In the genomic region with DNA sequence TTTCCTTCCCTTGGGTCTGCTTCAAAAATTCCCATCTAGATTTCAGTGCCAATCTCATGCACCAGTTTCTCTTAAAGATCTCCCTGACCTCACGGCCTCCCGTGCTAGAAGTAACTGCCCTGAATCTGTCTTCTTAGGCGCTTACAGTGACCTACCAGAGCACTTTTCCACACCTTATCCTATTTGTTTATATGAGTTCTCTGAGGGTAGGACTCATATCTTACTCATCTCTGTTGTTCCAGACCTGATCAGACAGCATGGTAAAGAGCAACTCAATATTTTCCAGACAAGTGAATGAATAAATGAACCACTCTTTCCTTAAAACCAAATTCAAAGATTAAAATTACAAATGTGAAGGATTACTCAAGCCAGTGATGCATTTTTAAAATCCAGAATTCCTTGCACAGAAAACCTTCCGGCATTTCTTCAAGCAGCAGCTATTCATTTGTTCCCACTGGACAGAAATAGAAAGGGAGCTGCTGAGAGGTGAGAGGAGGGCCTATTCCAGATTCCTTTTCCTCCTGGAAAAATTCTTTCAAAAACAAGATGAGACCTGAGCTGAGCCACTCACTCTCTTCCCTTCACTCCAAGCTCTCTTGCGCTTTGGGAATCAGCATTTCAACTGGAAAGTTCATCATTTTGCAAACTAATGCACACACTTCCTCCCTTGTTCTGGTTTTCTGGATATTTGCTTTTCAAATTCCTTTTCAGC, we compare ENCODE assay signal across 1 cellular context.
TF ChIP-seq lines count a peak whose summit lies in the region.

No MANE protein-coding gene starts in this region.

TF ChIP-seq in H1, 55 proteins besides CTCF, POLR2A, EP300 and RAD21:
- TF ChIP-seq BCL11A (IDR thresholded peaks at IDR 0.05; ENCODE audit: low read depth in 2 of 2, low read length in 2 of 2), result no peak
- no peak for TF ChIP-seq HDAC2 (IDR thresholded peaks at IDR 0.05; ENCODE audit: borderline replicate concordance in 1 of 2, low read depth in 2 of 2, low read length in 2 of 2)
- no peak for TF ChIP-seq SIRT6 (IDR thresholded peaks at IDR 0.05; ENCODE audit: low read length)
- no peak for TF ChIP-seq TBP (IDR thresholded peaks at IDR 0.05; ENCODE audit: low read depth, low read length)
- no peak for TF ChIP-seq RBBP5 (IDR thresholded peaks at IDR 0.05; ENCODE audit: borderline replicate concordance, low read depth, low read length)
- no peak for TF ChIP-seq SIN3A (conservative IDR thresholded peaks at IDR 0.05 in 1 of 2, IDR thresholded peaks at IDR 0.05 in 1 of 2; ENCODE audit: low read depth in 1 of 2, low read length in 2 of 2)
- no peak for TF ChIP-seq EGR1 (IDR thresholded peaks at IDR 0.05; ENCODE audit: borderline replicate concordance, low read depth, low read length)
- TF ChIP-seq, protein P1, sequence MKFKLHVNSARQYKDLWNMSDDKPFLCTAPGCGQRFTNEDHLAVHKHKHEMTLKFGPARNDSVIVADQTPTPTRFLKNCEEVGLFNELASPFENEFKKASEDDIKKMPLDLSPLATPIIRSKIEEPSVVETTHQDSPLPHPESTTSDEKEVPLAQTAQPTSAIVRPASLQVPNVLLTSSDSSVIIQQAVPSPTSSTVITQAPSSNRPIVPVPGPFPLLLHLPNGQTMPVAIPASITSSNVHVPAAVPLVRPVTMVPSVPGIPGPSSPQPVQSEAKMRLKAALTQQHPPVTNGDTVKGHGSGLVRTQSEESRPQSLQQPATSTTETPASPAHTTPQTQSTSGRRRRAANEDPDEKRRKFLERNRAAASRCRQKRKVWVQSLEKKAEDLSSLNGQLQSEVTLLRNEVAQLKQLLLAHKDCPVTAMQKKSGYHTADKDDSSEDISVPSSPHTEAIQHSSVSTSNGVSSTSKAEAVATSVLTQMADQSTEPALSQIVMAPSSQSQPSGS (IDR thresholded peaks at IDR 0.05; ENCODE audit: low read length), result no peak
- no peak for TF ChIP-seq POLR2AphosphoS5 (IDR thresholded peaks at IDR 0.05; ENCODE audit: low read depth, low read length)
- no peak for TF ChIP-seq KDM4A (IDR thresholded peaks at IDR 0.05; ENCODE audit: low read depth, low read length, severe bottlenecking)
- TF ChIP-seq SP2 (IDR thresholded peaks at IDR 0.05; ENCODE audit: low read length), result no peak
- no peak for TF ChIP-seq KDM1A (IDR thresholded peaks at IDR 0.05; ENCODE audit: borderline replicate concordance, low read length)
- TF ChIP-seq KDM5A (IDR thresholded peaks at IDR 0.05; ENCODE audit: low read length), result no peak
